1 cellular context compared by ENCODE assay signal in the genomic region with DNA sequence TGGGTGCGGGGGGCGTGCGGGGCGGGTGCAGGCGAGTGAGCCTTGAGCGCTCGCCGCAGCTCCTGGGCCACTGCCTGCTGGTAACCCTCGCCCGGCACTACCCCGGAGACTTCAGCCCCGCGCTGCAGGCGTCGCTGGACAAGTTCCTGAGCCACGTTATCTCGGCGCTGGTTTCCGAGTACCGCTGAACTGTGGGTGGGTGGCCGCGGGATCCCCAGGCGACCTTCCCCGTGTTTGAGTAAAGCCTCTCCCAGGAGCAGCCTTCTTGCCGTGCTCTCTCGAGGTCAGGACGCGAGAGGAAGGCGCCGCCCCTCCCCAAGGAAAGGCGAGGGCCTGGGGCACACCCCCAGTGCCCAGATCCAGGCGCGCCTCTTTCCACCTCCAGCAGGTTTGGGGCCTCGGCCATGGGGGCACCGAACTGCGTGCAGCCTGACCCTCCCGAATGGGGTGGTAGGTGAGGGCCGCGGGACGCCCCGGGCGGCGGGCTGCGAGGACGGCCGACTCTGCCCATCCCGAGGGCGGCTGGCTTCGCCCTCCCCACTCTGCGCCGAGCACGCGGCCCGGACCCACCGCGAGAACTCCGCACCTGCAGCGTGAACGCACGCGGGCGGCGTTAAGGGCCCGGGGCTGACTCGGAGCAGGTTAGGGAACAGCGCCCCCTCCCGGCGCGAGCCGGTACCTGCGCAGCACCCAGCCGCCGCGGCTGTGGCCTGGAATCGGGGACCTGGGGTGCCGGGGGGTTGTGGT.
A peak's percentile ranks its signal among the peaks of the same experiment; 100 is the strongest.
TF ChIP-seq lines count a peak whose summit lies in the region.

No MANE protein-coding gene starts in this region.

TF ChIP-seq in SK-N-SH, 30 proteins besides CTCF, POLR2A, EP300 and RAD21 (continued from another document):
- TF ChIP-seq, protein P1, sequence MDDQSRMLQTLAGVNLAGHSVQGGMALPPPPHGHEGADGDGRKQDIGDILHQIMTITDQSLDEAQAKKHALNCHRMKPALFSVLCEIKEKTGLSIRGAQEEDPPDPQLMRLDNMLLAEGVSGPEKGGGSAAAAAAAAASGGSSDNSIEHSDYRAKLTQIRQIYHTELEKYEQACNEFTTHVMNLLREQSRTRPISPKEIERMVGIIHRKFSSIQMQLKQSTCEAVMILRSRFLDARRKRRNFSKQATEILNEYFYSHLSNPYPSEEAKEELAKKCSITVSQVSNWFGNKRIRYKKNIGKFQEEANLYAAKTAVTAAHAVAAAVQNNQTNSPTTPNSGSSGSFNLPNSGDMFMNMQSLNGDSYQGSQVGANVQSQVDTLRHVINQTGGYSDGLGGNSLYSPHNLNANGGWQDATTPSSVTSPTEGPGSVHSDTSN (IDR thresholded peaks at IDR 0.05) = 0 out of 2 replicates have a peak, but pooled peaks have one; percentile 8
- TF ChIP-seq, protein P2, sequence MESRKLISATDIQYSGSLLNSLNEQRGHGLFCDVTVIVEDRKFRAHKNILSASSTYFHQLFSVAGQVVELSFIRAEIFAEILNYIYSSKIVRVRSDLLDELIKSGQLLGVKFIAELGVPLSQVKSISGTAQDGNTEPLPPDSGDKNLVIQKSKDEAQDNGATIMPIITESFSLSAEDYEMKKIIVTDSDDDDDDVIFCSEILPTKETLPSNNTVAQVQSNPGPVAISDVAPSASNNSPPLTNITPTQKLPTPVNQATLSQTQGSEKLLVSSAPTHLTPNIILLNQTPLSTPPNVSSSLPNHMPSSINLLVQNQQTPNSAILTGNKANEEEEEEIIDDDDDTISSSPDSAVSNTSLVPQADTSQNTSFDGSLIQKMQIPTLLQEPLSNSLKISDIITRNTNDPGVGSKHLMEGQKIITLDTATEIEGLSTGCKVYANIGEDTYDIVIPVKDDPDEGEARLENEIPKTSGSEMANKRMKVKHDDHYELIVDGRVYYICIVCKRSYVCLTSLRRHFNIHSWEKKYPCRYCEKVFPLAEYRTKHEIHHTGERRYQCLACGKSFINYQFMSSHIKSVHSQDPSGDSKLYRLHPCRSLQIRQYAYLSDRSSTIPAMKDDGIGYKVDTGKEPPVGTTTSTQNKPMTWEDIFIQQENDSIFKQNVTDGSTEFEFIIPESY (IDR thresholded peaks at IDR 0.05; ENCODE audit: borderline replicate concordance, low read depth) = peak; percentile 95
- no peak for TF ChIP-seq GABPA (IDR thresholded peaks at IDR 0.05; ENCODE audit: low read depth)
- TF ChIP-seq POLR2AphosphoS5 (IDR thresholded peaks at IDR 0.05; ENCODE audit: low read depth, low read length) = peak; percentile 61; the same call in 1 of the 2 replicates
- TF ChIP-seq CHD2 (IDR thresholded peaks at IDR 0.05; ENCODE audit: low read length, partially characterized antibody) = peak; percentile 97
- 0 out of 2 replicates have a peak, but pooled peaks have one; percentile 43 for TF ChIP-seq MXI1 (IDR thresholded peaks at IDR 0.05; ENCODE audit: low read depth, low read length)
- TF ChIP-seq, protein P3, sequence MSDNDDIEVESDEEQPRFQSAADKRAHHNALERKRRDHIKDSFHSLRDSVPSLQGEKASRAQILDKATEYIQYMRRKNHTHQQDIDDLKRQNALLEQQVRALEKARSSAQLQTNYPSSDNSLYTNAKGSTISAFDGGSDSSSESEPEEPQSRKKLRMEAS (IDR thresholded peaks at IDR 0.05; ENCODE audit: low read depth) = peak; percentile 96
- 0 out of 2 replicates have a peak, but pooled peaks have one; percentile 30 for TF ChIP-seq RCOR1 (IDR thresholded peaks at IDR 0.05; ENCODE audit: low read length)
- peak; percentile 62; the same call in 1 of the 2 replicates for TF ChIP-seq SIN3A (IDR thresholded peaks at IDR 0.05; ENCODE audit: borderline replicate concordance, low read depth, low read length)
- peak; percentile 51 for TF ChIP-seq SMC3 (IDR thresholded peaks at IDR 0.05; ENCODE audit: low read depth, low read length)
- peak; percentile 38; the same call in 1 of the 2 replicates for TF ChIP-seq NRF1 (IDR thresholded peaks at IDR 0.05; ENCODE audit: low read depth, low read length)
- no peak for TF ChIP-seq TCF12 (IDR thresholded peaks at IDR 0.05)
